Comparison of ENCODE assay signal across 1 cellular context in genomic region chr19:17338440-17339078, GRCh38.
TF ChIP-seq lines count a peak whose summit lies in the region.

No MANE protein-coding gene starts in this region.

TF ChIP-seq in IMR-90, 13 proteins besides CTCF, POLR2A, EP300 and RAD21 (continued from another document):
- TF ChIP-seq, protein P1, sequence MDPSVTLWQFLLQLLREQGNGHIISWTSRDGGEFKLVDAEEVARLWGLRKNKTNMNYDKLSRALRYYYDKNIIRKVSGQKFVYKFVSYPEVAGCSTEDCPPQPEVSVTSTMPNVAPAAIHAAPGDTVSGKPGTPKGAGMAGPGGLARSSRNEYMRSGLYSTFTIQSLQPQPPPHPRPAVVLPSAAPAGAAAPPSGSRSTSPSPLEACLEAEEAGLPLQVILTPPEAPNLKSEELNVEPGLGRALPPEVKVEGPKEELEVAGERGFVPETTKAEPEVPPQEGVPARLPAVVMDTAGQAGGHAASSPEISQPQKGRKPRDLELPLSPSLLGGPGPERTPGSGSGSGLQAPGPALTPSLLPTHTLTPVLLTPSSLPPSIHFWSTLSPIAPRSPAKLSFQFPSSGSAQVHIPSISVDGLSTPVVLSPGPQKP (IDR thresholded peaks at IDR 0.05; ENCODE audit: borderline replicate concordance, low read depth, low read length), result no peak
- TF ChIP-seq, protein P2, sequence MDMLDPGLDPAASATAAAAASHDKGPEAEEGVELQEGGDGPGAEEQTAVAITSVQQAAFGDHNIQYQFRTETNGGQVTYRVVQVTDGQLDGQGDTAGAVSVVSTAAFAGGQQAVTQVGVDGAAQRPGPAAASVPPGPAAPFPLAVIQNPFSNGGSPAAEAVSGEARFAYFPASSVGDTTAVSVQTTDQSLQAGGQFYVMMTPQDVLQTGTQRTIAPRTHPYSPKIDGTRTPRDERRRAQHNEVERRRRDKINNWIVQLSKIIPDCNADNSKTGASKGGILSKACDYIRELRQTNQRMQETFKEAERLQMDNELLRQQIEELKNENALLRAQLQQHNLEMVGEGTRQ (IDR thresholded peaks at IDR 0.05; ENCODE audit: low read depth, low read length), result no peak
- TF ChIP-seq SMC3 (IDR thresholded peaks at IDR 0.05; ENCODE audit: low read depth, low read length), result no peak
- TF ChIP-seq RCOR1 (IDR thresholded peaks at IDR 0.05; ENCODE audit: insufficient replicate concordance, low read length), result no peak
- TF ChIP-seq BHLHE40 (IDR thresholded peaks at IDR 0.05; ENCODE audit: low read depth, low read length), result no peak
